Comparison of ENCODE assay signal across 9 cellular contexts in genomic region chr3:36707623-36708409, GRCh38. TPM values are rescaled to one million over a fixed set of nuclear protein-coding genes. Genes with fewer than 3 reads are reported as not detected.
DNase-seq lines count a peak whose midpoint lies in the region; ATAC-seq and TF ChIP-seq lines count a peak whose summit lies in the region.
"Had no signal": no experiment of that assay in that cellular context is flagged by ENCODE, and none has a peak within 500 bp of the region (broad histone marks: within the 10 kb centered on the region; RNA-seq: fewer than 3 reads in every experiment).

No MANE protein-coding gene starts in this region.

- ATAC-seq in GM18858 (IDR thresholded peaks at IDR 0.05; ENCODE audit: unreplicated experiment): peak; percentile 71
- peak; percentile 76 for ATAC-seq in HG02885 (IDR thresholded peaks at IDR 0.05; ENCODE audit: poor library complexity, unreplicated experiment)

- no peak overlapping the region for H3K56ac ChIP-seq in mesendoderm (ENCODE audit: low read length)

- POLR2A ChIA-PET in GM10248 (lab: Yijun Ruan, JAX): no interaction called here

- no peak overlapping the region for H2BK120ac ChIP-seq in mesendoderm (ENCODE audit: low read depth, low read length)

- H3K27ac ChIP-seq in mesendoderm (ENCODE audit: low read depth, low read length) (no peak overlapping the region), coronary artery (no peak overlapping the region)

- H3K23ac ChIP-seq in mesendoderm (ENCODE audit: low read length): no peak overlapping the region

- H3K27me3 ChIP-seq in mesendoderm (ENCODE audit: insufficient read depth, low read length, poor library complexity): no peaks in the 10 kb centered on the region

- no peak overlapping the region for H3K18ac ChIP-seq in mesendoderm (ENCODE audit: low read length)

- no peaks in the 10 kb centered on the region for H3K79me1 ChIP-seq in mesendoderm (ENCODE audit: low read length)

- no peak overlapping the region for H3K4me2 ChIP-seq in mesendoderm (ENCODE audit: low read length)

- CTCF ChIA-PET in GM10248 (lab: Yijun Ruan, JAX): no interaction called here

- no peaks in the 10 kb centered on the region for H3K9me3 Mint-ChIP-seq in mesothelial cell of epicardium

- no peak overlapping the region for H3K4me3 ChIP-seq in mesendoderm (ENCODE audit: low read length)
- H3K4me3 ChIP-seq in coronary artery: no peak overlapping the region

- H3K4ac ChIP-seq in mesendoderm (ENCODE audit: low read depth, low read length): no peak overlapping the region

- no peak overlapping the region for H4K5ac ChIP-seq in mesendoderm (ENCODE audit: low read length)

- H2BK5ac ChIP-seq in mesendoderm (ENCODE audit: low read length): no peak overlapping the region

- no peaks in the 10 kb centered on the region for H3K4me1 ChIP-seq in mesendoderm (ENCODE audit: control insufficient read depth, low read depth, low read length)

- peaks cover 82% of the 10 kb centered on the region for H3K27me3 Mint-ChIP-seq in mesothelial cell of epicardium (ENCODE audit: low read depth)

- H3K9ac ChIP-seq in mesendoderm (ENCODE audit: low read length): no peak overlapping the region

- no peaks in the 10 kb centered on the region for H3K36me3 ChIP-seq in mesendoderm (ENCODE audit: control insufficient read depth, insufficient read depth, low read length)

- H3K4me3 Mint-ChIP-seq in mesothelial cell of epicardium: no peak overlapping the region
- H3K4me3 Mint-ChIP-seq: naive B cell had no signal

- no peaks in the 10 kb centered on the region for H3K36me3 Mint-ChIP-seq in mesothelial cell of epicardium
- H3K36me3 Mint-ChIP-seq: naive B cell had no signal

- no peaks in the 10 kb centered on the region for H3K79me2 ChIP-seq in mesendoderm (ENCODE audit: control insufficient read depth, insufficient read depth, low read length)

- H2BK15ac ChIP-seq in mesendoderm (replicated peaks; ENCODE audit: low read depth): no peak overlapping the region

- H4K8ac ChIP-seq in mesendoderm (ENCODE audit: low read depth, low read length): no peak overlapping the region

- WGBS in mesendoderm (ENCODE audit: extremely low coverage, insufficient coverage, low lambda C conversion rate): no CpG with 5 or more reads among the region's 6 CpGs

- DNase-seq in SW480 (ENCODE audit: low spot score) (peak; percentile 21), mesendoderm (peak; percentile 73), coronary artery (ENCODE audit: low spot score) (no peak), mesothelial cell of epicardium (ENCODE audit: low spot score in 2 of 2, unreplicated experiment in 2 of 2) (no peak), NCI-H1105 (lab: John Stamatoyannopoulos, UW) (no peak), GM10248 (ENCODE audit: extremely low spot score) (no peak)
- DNase-seq: naive B cell had no signal

- H3K4me1 Mint-ChIP-seq in mesothelial cell of epicardium: no peaks in the 10 kb centered on the region
- H3K4me1 Mint-ChIP-seq: naive B cell had no signal

- TF ChIP-seq CTCF in coronary artery (IDR thresholded peaks at IDR 0.05) (no peak), mesothelial cell of epicardium (IDR thresholded peaks at IDR 0.05; ENCODE audit: unreplicated experiment) (no peak), GM10248 (IDR thresholded peaks at IDR 0.05; ENCODE audit: control extremely low read depth, extremely low read depth, low read depth, missing control alignments) (no peak)

- H2AK5ac ChIP-seq in mesendoderm (ENCODE audit: low read length): no peak overlapping the region

- no peak overlapping the region for H3K27ac Mint-ChIP-seq in mesothelial cell of epicardium
- H3K27ac Mint-ChIP-seq: naive B cell had no signal

RNA-seq across cellular contexts. Expression of gene DCLK3, which starts 56.5 kb away (rescaled TPM):
- 0.55 TPM for polyA plus RNA-seq in mesendoderm (2013, experiment 1 of 2)
- polyA plus RNA-seq in mesendoderm (2013, experiment 2 of 2): 0.56 TPM
- 0.07 to 0.38 TPM (median 0.11 TPM) in 3 replicates for total RNA-seq in mesothelial cell of epicardium

Comparison
In these comparisons a context has a peak if more than half of its experiments do, and no peak if none do; other contexts are left out.
1. DNase-seq: peak in SW480 (single experiment) and mesendoderm (single experiment); none in coronary artery (single experiment), mesothelial cell of epicardium (0 of 2), NCI-H1105 (single experiment) and GM10248 (single experiment).